Comparison of ENCODE assay signal across 9 cellular contexts in the genomic region with DNA sequence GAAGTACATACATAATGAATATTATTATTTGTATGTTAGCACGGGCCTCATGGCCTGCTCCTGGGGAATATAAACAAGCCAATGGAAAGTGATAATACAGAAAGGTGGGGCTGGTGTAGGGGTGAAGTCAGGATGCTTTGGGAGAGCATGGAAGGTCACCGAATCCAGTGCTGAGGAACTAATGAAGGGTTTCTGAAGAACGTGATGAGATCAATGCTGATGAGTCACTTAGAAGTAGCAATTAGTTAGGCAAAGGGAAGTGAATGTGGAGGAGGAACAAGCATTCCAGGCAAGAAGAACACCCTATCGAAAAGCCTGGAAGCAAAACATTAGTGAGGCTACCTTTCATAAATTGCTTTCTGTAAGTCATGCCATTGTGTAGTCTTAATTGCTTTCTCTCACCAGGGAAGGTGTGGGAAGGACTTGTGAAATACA. TPM values are rescaled to one million over a fixed set of nuclear protein-coding genes. Genes with fewer than 3 reads are reported as not detected.
DNase-seq lines count a peak whose midpoint lies in the region; ATAC-seq, FAIRE-seq and TF ChIP-seq lines count a peak whose summit lies in the region.
"Had no signal": no experiment of that assay in that cellular context is flagged by ENCODE, and none has a peak within 500 bp of the region (broad histone marks: within the 10 kb centered on the region; RNA-seq: fewer than 3 reads in every experiment).

No MANE protein-coding gene starts in this region.

- no peak for TF ChIP-seq RAD21 in A549 (conservative IDR thresholded peaks at IDR 0.05 in 1 of 2, IDR thresholded peaks at IDR 0.05 in 1 of 2)

- H3K4me3 Mint-ChIP-seq in brain: peak overlapping the region in 4 of 5 experiments; percentile 21 to 88 (median 62)

- H3K4me2 ChIP-seq in A549: peak overlapping the region; percentile 89

- DNase-seq in A549 (ENCODE audit: low read depth in 1 of 2, low spot score in 1 of 2): peak; percentile 8 to 68
- DNase-seq in lung microvascular endothelial cell (ENCODE audit: low read depth in 2 of 2): peak; percentile 44 to 72
- DNase-seq in NCI-H187 treated with DMSO at 0.1 percent for 48 hours (lab: John Stamatoyannopoulos, UW): no peak
- no peak for DNase-seq in stimulated activated CD4-positive, alpha-beta T cell treated with anti-CD3 and anti-CD28 coated beads, Interleukin-4, amount 100 ng/mL, for 24 hours
- no peak for DNase-seq in NCI-H1417 (lab: John Stamatoyannopoulos, UW)
- DNase-seq: NCI-H1694 treated with DMSO at 0.1 percent for 48 hours had no signal

- H3K4me1 Mint-ChIP-seq in brain: peaks cover 49% of the 10 kb centered on the region

- peak overlapping the region in 3 of 5 experiments; percentile 1 to 84 (median 54) for H3K27ac Mint-ChIP-seq in brain

- H3K9me3 ChIP-seq in A549: no peaks in the 10 kb centered on the region
- H3K9me3 ChIP-seq in HUES64 (ENCODE audit: insufficient read depth, low read depth, low read length): no peaks in the 10 kb centered on the region

- no peak for FAIRE-seq in A549 (lab: Jason Lieb, UNC)

- 2% methylated on average over 4 of the region's 4 CpGs for WGBS in A549 (ENCODE audit: missing lambda C conversion rate)
- WGBS in HUES64: 67% methylated on average over 4 of the region's 4 CpGs

- TF ChIP-seq POLR2A in A549 (IDR thresholded peaks at IDR 0.05; ENCODE audit: low read length): no peak

- TF ChIP-seq EP300 in A549 (IDR thresholded peaks at IDR 0.05): no peak

- H3K9me3 Mint-ChIP-seq in brain: no peaks in the 10 kb centered on the region

- no peaks in the 10 kb centered on the region for H3K27me3 Mint-ChIP-seq in brain

- H3K27me3 ChIP-seq in HUES64 (ENCODE audit: insufficient read depth, low read length): no peaks in the 10 kb centered on the region

- peaks cover 7% of the 10 kb centered on the region; the same call in 1 of the 2 replicates for H3K36me3 ChIP-seq in HUES64 (ENCODE audit: insufficient read depth, low read length)

- H3K36me3 Mint-ChIP-seq in brain: no peaks in the 10 kb centered on the region

- H3K9ac ChIP-seq in HUES64 (ENCODE audit: low read depth, low read length): no peak overlapping the region

- H3K4me3 ChIP-seq in A549 (peak overlapping the region; percentile 62), HUES64 (ENCODE audit: low read length) (peak overlapping the region; percentile 44; the same call in 1 of the 2 replicates)

- CTCF ChIA-PET in A549 (lab: Yijun Ruan, JAX): interaction anchor here (0.9 to 1.7 kb wide), 3 partner anchors 18 to 46 kb away, joined by 3 to 12 read pairs (median 3); no protein-coding TSS in a partner anchor

- ATAC-seq in A549 (peak; percentile 40 to 56; a peak in 4 of 6 replicates), HG03571 (IDR thresholded peaks at IDR 0.05; ENCODE audit: unreplicated experiment) (no peak)

- TF ChIP-seq CTCF in A549 (IDR thresholded peaks at IDR 0.05) (no peak), brain (conservative IDR thresholded peaks at IDR 0.05) (no peak)

- H3K4me1 ChIP-seq in A549 (peaks cover 50% of the 10 kb centered on the region), HUES64 (ENCODE audit: insufficient read depth, low read length) (peaks cover 59% of the 10 kb centered on the region)

- H3K27ac ChIP-seq in A549 (peak overlapping the region; percentile 83 to 89), HUES64 (ENCODE audit: low read depth, low read length) (peak overlapping the region; percentile 1; the same call in 1 of the 2 replicates)

- POLR2A ChIA-PET in A549 (lab: Yijun Ruan, JAX): interaction anchor here (0.9 to 3.4 kb wide), 4 partner anchors 10 to 75 kb away, joined by 3 to 43 read pairs (median 8); no protein-coding TSS in a partner anchor

TF ChIP-seq in A549, 52 proteins besides CTCF, POLR2A, EP300 and RAD21 (continues in another document):
- TF ChIP-seq HEYL (CRISPR knock-in tag; IDR thresholded peaks at IDR 0.05) (no peak), FOSB (CRISPR knock-in tag; IDR thresholded peaks at IDR 0.05) (peak; percentile 89), KDM5A (IDR thresholded peaks at IDR 0.05) (no peak), CHD4 (IDR thresholded peaks at IDR 0.05; ENCODE audit: borderline replicate concordance) (no peak), FOXS1 (CRISPR knock-in tag; IDR thresholded peaks at IDR 0.05) (no peak), NR3C1 (IDR thresholded peaks at IDR 0.05) (no peak), ZFP36 (IDR thresholded peaks at IDR 0.05; ENCODE audit: borderline replicate concordance, partially characterized antibody) (no peak), JUNB (IDR thresholded peaks at IDR 0.05) (no peak), NFE2L2 (conservative IDR thresholded peaks at IDR 0.05; ENCODE audit: low read length) (no peak), ESRRA (IDR thresholded peaks at IDR 0.05; ENCODE audit: borderline replicate concordance, low read length) (no peak), ZSCAN20 (CRISPR knock-in tag; IDR thresholded peaks at IDR 0.05) (no peak), MAFK (IDR thresholded peaks at IDR 0.05; ENCODE audit: partially characterized antibody) (no peak), CBX2 (IDR thresholded peaks at IDR 0.05; ENCODE audit: borderline replicate concordance, low read depth) (no peak), POLR2AphosphoS2 (conservative IDR thresholded peaks at IDR 0.05; ENCODE audit: low read length) (no peak), HOXB5 (CRISPR knock-in tag; IDR thresholded peaks at IDR 0.05) (no peak), BHLHE40 (IDR thresholded peaks at IDR 0.05; ENCODE audit: low read depth, low read length) (no peak), RFX5 (IDR thresholded peaks at IDR 0.05) (no peak), EHF (CRISPR knock-in tag; IDR thresholded peaks at IDR 0.05) (no peak), MYC (IDR thresholded peaks at IDR 0.05; ENCODE audit: borderline replicate concordance, low read length) (no peak), CBX8 (IDR thresholded peaks at IDR 0.05) (no peak), RNF2 (IDR thresholded peaks at IDR 0.05; ENCODE audit: borderline replicate concordance, low read depth) (no peak), GATA3 (IDR thresholded peaks at IDR 0.05; ENCODE audit: borderline replicate concordance) (no peak)
- TF ChIP-seq, protein P1, sequence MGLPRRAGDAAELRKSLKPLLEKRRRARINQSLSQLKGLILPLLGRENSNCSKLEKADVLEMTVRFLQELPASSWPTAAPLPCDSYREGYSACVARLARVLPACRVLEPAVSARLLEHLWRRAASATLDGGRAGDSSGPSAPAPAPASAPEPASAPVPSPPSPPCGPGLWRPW (IDR thresholded peaks at IDR 0.05): no peak
- TF ChIP-seq, protein P2, sequence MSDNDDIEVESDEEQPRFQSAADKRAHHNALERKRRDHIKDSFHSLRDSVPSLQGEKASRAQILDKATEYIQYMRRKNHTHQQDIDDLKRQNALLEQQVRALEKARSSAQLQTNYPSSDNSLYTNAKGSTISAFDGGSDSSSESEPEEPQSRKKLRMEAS (IDR thresholded peaks at IDR 0.05): 0 out of 2 replicates have a peak, but pooled peaks have one; percentile 28
- TF ChIP-seq, protein P3, sequence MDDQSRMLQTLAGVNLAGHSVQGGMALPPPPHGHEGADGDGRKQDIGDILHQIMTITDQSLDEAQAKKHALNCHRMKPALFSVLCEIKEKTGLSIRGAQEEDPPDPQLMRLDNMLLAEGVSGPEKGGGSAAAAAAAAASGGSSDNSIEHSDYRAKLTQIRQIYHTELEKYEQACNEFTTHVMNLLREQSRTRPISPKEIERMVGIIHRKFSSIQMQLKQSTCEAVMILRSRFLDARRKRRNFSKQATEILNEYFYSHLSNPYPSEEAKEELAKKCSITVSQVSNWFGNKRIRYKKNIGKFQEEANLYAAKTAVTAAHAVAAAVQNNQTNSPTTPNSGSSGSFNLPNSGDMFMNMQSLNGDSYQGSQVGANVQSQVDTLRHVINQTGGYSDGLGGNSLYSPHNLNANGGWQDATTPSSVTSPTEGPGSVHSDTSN (IDR thresholded peaks at IDR 0.05): no peak
- TF ChIP-seq, protein P4, sequence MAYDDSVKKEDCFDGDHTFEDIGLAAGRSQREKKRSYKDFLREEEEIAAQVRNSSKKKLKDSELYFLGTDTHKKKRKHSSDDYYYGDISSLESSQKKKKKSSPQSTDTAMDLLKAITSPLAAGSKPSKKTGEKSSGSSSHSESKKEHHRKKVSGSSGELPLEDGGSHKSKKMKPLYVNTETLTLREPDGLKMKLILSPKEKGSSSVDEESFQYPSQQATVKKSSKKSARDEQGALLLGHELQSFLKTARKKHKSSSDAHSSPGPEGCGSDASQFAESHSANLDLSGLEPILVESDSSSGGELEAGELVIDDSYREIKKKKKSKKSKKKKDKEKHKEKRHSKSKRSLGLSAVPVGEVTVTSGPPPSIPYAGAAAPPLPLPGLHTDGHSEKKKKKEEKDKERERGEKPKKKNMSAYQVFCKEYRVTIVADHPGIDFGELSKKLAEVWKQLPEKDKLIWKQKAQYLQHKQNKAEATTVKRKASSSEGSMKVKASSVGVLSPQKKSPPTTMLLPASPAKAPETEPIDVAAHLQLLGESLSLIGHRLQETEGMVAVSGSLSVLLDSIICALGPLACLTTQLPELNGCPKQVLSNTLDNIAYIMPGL (CRISPR knock-in tag; IDR thresholded peaks at IDR 0.05; ENCODE audit: borderline replicate concordance): no peak
- TF ChIP-seq, protein P5, sequence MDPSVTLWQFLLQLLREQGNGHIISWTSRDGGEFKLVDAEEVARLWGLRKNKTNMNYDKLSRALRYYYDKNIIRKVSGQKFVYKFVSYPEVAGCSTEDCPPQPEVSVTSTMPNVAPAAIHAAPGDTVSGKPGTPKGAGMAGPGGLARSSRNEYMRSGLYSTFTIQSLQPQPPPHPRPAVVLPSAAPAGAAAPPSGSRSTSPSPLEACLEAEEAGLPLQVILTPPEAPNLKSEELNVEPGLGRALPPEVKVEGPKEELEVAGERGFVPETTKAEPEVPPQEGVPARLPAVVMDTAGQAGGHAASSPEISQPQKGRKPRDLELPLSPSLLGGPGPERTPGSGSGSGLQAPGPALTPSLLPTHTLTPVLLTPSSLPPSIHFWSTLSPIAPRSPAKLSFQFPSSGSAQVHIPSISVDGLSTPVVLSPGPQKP (IDR thresholded peaks at IDR 0.05; ENCODE audit: low read depth, low read length): no peak

RNA-seq across cellular contexts. Expression of a gene that starts 2.1 kb away (rescaled TPM):
- polyA plus RNA-seq in A549 (2011; rRNA removed) (1,630 and 1,990 TPM in 2 replicates), A549 (2017; fragmentation: RNase III; extraction: RNeasy Plus Mini Kit Qiagen cat#74134 plus additional on column Dnase treatment) (1,437 to 1,601 TPM (median 1,494 TPM) in 3 replicates), brain (ENCODE audit: insufficient read depth, low read depth, low replicate concordance) (5.1 TPM)
- 803 and 959 TPM in 2 replicates for polyA plus RNA-seq in A549 (2012; cell fraction: cytosol; rRNA removed)
- 455 and 518 TPM in 2 replicates for polyA plus RNA-seq in A549 (2012; cell fraction: nucleus; rRNA removed)
- polyA minus RNA-seq in A549 (2011; rRNA and poly(A)+ RNA removed): 502 and 534 TPM in 2 replicates
- 8.1 TPM for polyA plus RNA-seq in HUES64 (2013, experiment 1 of 2)
- 7.5 TPM for polyA plus RNA-seq in HUES64 (2013, experiment 2 of 2)
- total RNA-seq in lung microvascular endothelial cell: 311 and 467 TPM in 2 replicates

Comparison
In these comparisons a context has a peak if more than half of its experiments do, and no peak if none do; other contexts are left out.
1. DNase-seq: peak in A549 (2 of 2) and lung microvascular endothelial cell (2 of 2); none in NCI-H187 treated with DMSO at 0.1 percent for 48 hours (single experiment), stimulated activated CD4-positive, alpha-beta T cell treated with anti-CD3 and anti-CD28 coated beads, Interleukin-4, amount 100 ng/mL, for 24 hours (single experiment) and NCI-H1417 (0 of 3).
2. RNA of a gene that starts 2.1 kb away (polyA plus RNA-seq): 455 to 1,990 TPM in A549; 5.1 TPM in brain (single experiment); every median in the first group is over 10 times any median in the second.